ENCODE assay signal across 1 cellular context in the genomic region with DNA sequence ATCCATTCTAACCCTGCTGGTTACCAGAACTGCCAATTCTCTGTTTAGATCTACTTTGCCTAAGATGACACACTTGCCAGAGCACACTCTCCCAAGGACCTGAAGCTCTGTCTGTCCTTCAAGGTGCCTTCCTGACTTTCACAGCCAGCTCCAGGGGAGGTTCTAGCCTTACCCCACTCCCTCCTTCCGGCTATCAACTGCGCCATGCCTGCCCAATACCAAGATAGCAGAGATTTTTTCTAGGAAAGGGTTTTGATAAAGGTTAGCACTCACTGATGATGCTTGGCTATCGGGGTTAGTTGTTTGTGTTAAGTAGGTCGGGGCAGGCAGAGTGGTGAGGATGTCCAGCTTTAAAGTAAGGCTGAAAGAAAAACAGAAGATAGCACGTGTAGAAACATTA.
TF ChIP-seq lines count a peak whose summit lies in the region.

No MANE protein-coding gene starts in this region.

TF ChIP-seq in GM12878, 131 proteins besides CTCF, POLR2A, EP300 and RAD21:
- TF ChIP-seq NR2F1 (conservative IDR thresholded peaks at IDR 0.05) (no peak), RBBP5 (conservative IDR thresholded peaks at IDR 0.05) (no peak), CBX5 (IDR thresholded peaks at IDR 0.05; ENCODE audit: low read depth) (no peak), KDM1A (IDR thresholded peaks at IDR 0.05; ENCODE audit: borderline replicate concordance) (no peak), BRCA1 (IDR thresholded peaks at IDR 0.05; ENCODE audit: low read depth, low read length) (no peak), NRF1 (conservative IDR thresholded peaks at IDR 0.05; ENCODE audit: low read depth, low read length) (no peak)
